In the genomic region with DNA sequence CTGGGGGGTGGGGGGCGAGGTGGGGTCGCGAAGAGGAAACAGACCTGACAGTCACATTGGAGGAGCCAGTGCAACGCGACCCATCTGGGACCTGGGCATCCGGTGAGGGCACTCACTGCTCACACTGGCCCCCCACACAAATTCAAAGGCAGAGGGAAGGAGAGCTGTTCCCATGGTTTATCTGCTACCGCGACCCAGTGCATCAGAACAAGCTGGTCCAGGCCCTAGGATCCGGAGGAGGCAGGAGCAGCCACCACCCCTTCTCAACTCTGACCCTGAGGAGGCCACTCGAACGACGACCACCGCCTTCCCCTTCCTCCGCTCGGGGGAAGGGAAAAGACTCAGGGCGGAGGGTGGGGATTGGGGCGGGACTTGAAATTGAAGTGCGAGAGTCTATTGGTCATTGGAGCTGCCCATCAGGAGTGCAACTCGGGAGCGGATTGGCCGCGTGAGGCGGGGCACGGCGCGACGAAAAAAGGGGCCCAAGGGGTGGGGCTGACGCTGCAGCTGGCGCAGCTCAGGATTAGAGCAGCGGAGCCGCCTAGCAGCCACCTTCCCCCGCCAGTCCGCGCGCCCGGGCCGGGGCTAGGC, we compare ENCODE assay signal across 1 cellular context.
A peak's percentile ranks its signal among the peaks of the same experiment; 100 is the strongest.
TF ChIP-seq lines count a peak whose summit lies in the region.

Gene CDK5R2 (plus strand): TSS at position 526 of the 591 bp plus-strand sequence. CDS start 155 bp downstream, outside the sequence.

TF ChIP-seq in K562, 482 proteins besides CTCF, POLR2A, EP300 and RAD21 (continued from another document and continues in another):
- TF ChIP-seq CHCHD3 (CRISPR knock-in tag; IDR thresholded peaks at IDR 0.05) (no peak), TAL1 (IDR thresholded peaks at IDR 0.05) (no peak), CREB1 (IDR thresholded peaks at IDR 0.05) (peak; percentile 51), CREB1 (CRISPR knock-in tag; IDR thresholded peaks at IDR 0.05) (peak; percentile 54; the same call in 1 of the 2 replicates), RFX7 (CRISPR knock-in tag; IDR thresholded peaks at IDR 0.05) (no peak), MGA (IDR thresholded peaks at IDR 0.05) (no peak), EZH2 (IDR thresholded peaks at IDR 0.05; ENCODE audit: borderline replicate concordance, low read depth, low read length) (no peak), FOXA3 (CRISPR knock-in tag; conservative IDR thresholded peaks at IDR 0.05 in 1 of 2, IDR thresholded peaks at IDR 0.05 in 1 of 2) (no peak), GTF2A2 (tag; IDR thresholded peaks at IDR 0.05) (no peak), ZFP36 (IDR thresholded peaks at IDR 0.05; ENCODE audit: low read depth, low read length, partially characterized antibody) (no peak), CREM (IDR thresholded peaks at IDR 0.05; ENCODE audit: low read depth) (peak; percentile 58), KDM2B (CRISPR knock-in tag; IDR thresholded peaks at IDR 0.05) (no peak), POLR2AphosphoS2 (IDR thresholded peaks at IDR 0.05; ENCODE audit: low read length) (no peak), ZNF263 (CRISPR knock-in tag; IDR thresholded peaks at IDR 0.05; ENCODE audit: borderline replicate concordance) (no peak), CXXC5 (CRISPR knock-in tag; IDR thresholded peaks at IDR 0.05) (peak; percentile 35; the same call in 1 of the 2 replicates), PBX2 (CRISPR knock-in tag; IDR thresholded peaks at IDR 0.05; ENCODE audit: low read depth) (peak; percentile 84), PBX2 (tag; conservative IDR thresholded peaks at IDR 0.05; ENCODE audit: low read depth) (peak; percentile 94), CHD2 (IDR thresholded peaks at IDR 0.05; ENCODE audit: low read depth, low read length) (no peak), ESRRB (CRISPR knock-in tag; IDR thresholded peaks at IDR 0.05; ENCODE audit: borderline replicate concordance) (no peak), MCM7 (IDR thresholded peaks at IDR 0.05) (no peak), TCFL5 (CRISPR knock-in tag; conservative IDR thresholded peaks at IDR 0.05) (no peak), ZNF551 (CRISPR knock-in tag; IDR thresholded peaks at IDR 0.05) (no peak), GABPB2 (CRISPR knock-in tag; conservative IDR thresholded peaks at IDR 0.05) (no peak), KLF13 (tag; IDR thresholded peaks at IDR 0.05; ENCODE audit: borderline replicate concordance, low read depth) (no peak), PREB (CRISPR knock-in tag; IDR thresholded peaks at IDR 0.05) (no peak), HNRNPUL1 (IDR thresholded peaks at IDR 0.05; ENCODE audit: low read length) (no peak), ADNP (tag; IDR thresholded peaks at IDR 0.05) (no peak)
- TF ChIP-seq, protein P1, sequence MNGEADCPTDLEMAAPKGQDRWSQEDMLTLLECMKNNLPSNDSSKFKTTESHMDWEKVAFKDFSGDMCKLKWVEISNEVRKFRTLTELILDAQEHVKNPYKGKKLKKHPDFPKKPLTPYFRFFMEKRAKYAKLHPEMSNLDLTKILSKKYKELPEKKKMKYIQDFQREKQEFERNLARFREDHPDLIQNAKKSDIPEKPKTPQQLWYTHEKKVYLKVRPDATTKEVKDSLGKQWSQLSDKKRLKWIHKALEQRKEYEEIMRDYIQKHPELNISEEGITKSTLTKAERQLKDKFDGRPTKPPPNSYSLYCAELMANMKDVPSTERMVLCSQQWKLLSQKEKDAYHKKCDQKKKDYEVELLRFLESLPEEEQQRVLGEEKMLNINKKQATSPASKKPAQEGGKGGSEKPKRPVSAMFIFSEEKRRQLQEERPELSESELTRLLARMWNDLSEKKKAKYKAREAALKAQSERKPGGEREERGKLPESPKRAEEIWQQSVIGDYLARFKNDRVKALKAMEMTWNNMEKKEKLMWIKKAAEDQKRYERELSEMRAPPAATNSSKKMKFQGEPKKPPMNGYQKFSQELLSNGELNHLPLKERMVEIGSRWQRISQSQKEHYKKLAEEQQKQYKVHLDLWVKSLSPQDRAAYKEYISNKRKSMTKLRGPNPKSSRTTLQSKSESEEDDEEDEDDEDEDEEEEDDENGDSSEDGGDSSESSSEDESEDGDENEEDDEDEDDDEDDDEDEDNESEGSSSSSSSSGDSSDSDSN (IDR thresholded peaks at IDR 0.05; ENCODE audit: borderline replicate concordance in 1 of 2, low read depth in 2 of 2, low read length in 2 of 2), result no peak
- TF ChIP-seq, protein P2, sequence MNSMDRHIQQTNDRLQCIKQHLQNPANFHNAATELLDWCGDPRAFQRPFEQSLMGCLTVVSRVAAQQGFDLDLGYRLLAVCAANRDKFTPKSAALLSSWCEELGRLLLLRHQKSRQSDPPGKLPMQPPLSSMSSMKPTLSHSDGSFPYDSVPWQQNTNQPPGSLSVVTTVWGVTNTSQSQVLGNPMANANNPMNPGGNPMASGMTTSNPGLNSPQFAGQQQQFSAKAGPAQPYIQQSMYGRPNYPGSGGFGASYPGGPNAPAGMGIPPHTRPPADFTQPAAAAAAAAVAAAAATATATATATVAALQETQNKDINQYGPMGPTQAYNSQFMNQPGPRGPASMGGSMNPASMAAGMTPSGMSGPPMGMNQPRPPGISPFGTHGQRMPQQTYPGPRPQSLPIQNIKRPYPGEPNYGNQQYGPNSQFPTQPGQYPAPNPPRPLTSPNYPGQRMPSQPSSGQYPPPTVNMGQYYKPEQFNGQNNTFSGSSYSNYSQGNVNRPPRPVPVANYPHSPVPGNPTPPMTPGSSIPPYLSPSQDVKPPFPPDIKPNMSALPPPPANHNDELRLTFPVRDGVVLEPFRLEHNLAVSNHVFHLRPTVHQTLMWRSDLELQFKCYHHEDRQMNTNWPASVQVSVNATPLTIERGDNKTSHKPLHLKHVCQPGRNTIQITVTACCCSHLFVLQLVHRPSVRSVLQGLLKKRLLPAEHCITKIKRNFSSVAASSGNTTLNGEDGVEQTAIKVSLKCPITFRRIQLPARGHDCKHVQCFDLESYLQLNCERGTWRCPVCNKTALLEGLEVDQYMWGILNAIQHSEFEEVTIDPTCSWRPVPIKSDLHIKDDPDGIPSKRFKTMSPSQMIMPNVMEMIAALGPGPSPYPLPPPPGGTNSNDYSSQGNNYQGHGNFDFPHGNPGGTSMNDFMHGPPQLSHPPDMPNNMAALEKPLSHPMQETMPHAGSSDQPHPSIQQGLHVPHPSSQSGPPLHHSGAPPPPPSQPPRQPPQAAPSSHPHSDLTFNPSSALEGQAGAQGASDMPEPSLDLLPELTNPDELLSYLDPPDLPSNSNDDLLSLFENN (IDR thresholded peaks at IDR 0.05; ENCODE audit: low read depth in 2 of 2, low read length in 2 of 2), result no peak
- TF ChIP-seq, protein P3, sequence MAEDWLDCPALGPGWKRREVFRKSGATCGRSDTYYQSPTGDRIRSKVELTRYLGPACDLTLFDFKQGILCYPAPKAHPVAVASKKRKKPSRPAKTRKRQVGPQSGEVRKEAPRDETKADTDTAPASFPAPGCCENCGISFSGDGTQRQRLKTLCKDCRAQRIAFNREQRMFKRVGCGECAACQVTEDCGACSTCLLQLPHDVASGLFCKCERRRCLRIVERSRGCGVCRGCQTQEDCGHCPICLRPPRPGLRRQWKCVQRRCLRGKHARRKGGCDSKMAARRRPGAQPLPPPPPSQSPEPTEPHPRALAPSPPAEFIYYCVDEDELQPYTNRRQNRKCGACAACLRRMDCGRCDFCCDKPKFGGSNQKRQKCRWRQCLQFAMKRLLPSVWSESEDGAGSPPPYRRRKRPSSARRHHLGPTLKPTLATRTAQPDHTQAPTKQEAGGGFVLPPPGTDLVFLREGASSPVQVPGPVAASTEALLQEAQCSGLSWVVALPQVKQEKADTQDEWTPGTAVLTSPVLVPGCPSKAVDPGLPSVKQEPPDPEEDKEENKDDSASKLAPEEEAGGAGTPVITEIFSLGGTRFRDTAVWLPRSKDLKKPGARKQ (CRISPR knock-in tag; IDR thresholded peaks at IDR 0.05), result no peak
- TF ChIP-seq, protein P4, sequence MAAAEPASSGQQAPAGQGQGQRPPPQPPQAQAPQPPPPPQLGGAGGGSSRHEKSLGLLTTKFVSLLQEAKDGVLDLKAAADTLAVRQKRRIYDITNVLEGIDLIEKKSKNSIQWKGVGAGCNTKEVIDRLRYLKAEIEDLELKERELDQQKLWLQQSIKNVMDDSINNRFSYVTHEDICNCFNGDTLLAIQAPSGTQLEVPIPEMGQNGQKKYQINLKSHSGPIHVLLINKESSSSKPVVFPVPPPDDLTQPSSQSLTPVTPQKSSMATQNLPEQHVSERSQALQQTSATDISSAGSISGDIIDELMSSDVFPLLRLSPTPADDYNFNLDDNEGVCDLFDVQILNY (CRISPR knock-in tag; IDR thresholded peaks at IDR 0.05), result no peak
